ENCODE assay signal across 1 cellular context in genomic region chr11:75103380-75104026, GRCh38.
TF ChIP-seq lines count a peak whose summit lies in the region.

No MANE protein-coding gene starts in this region.

TF ChIP-seq in endothelial cell of umbilical vein, 7 proteins besides CTCF, POLR2A, EP300 and RAD21:
- peak; percentile 39 for TF ChIP-seq GATA2 (IDR thresholded peaks at IDR 0.05; ENCODE audit: insufficient read depth, insufficient read length, low read depth, low read length)
- no peak for TF ChIP-seq MAX (IDR thresholded peaks at IDR 0.05; ENCODE audit: insufficient read depth, insufficient read length)
- TF ChIP-seq FOS (IDR thresholded peaks at IDR 0.05; ENCODE audit: borderline replicate concordance, insufficient read depth, low read length), result peak; percentile 67
- no peak for TF ChIP-seq EZH2 (IDR thresholded peaks at IDR 0.05; ENCODE audit: borderline replicate concordance, low read depth, low read length, severe bottlenecking)
